ENCODE assay signal across 1 cellular context in genomic region chr11:13228569-13228968, GRCh38.
TF ChIP-seq lines count a peak whose summit lies in the region.

No MANE protein-coding gene starts in this region.

TF ChIP-seq in SK-N-SH treated with all-trans-retinoic acid at 6 μM for 48 hours, 23 proteins besides CTCF, POLR2A, EP300 and RAD21 (continued from another document):
- no peak for TF ChIP-seq PATZ1 (CRISPR knock-in tag; IDR thresholded peaks at IDR 0.05; ENCODE audit: borderline replicate concordance)
- no peak for TF ChIP-seq ISL1 (CRISPR knock-in tag; IDR thresholded peaks at IDR 0.05)
- TF ChIP-seq CSDC2 (CRISPR knock-in tag; IDR thresholded peaks at IDR 0.05): no peak
- TF ChIP-seq PPARA (CRISPR knock-in tag; IDR thresholded peaks at IDR 0.05; ENCODE audit: borderline replicate concordance): no peak
- no peak for TF ChIP-seq TCF4 (CRISPR knock-in tag; IDR thresholded peaks at IDR 0.05; ENCODE audit: borderline replicate concordance)
- no peak for TF ChIP-seq RARB (CRISPR knock-in tag; IDR thresholded peaks at IDR 0.05)
- TF ChIP-seq SNAI2 (CRISPR knock-in tag; IDR thresholded peaks at IDR 0.05): no peak
